In the genomic region with DNA sequence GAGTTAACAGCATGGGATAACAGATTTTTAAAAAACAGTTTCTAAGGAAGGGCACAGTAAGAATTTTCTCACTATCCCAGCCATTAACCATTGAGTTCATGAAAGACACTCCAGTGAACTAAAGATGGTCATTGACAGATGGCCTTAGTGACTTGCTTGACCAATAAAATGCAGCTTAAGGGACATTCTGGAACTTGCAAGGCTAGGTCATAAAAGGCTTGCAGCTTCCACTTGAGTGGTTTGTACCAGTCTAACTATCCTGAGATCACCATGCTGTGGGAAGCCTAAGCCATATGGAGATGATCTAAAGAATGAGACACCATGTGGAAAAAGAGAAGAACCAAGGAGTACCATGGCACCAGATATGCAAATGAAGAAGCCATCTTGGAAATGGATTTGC, we compare ENCODE assay signal across 30 cellular contexts. TPM values are rescaled to one million over a fixed set of nuclear protein-coding genes. Genes with fewer than 3 reads are reported as not detected.
"Had no signal": no experiment of that assay in that cellular context is flagged by ENCODE, and none has a peak within 500 bp of the region (broad histone marks: within the 10 kb centered on the region; RNA-seq: fewer than 3 reads in every experiment).

No MANE protein-coding gene starts in this region.

- H3K27ac ChIP-seq: ascending aorta, cardiac muscle cell, VCaP had no signal

- H3K4me3 ChIP-seq: ascending aorta, cardiac muscle cell had no signal

- H3K36me3 ChIP-seq: ascending aorta, cardiac muscle cell had no signal

- FAIRE-seq: bronchial epithelial cell, TTC549 had no signal

- H3K9me3 ChIP-seq: ascending aorta had no signal

- H3K27me3 ChIP-seq: ascending aorta, cardiac muscle cell had no signal

- DNase-seq: activated CD4-positive, alpha-beta memory T cell treated with anti-CD3 and anti-CD28 coated beads, Interleukin-2, amount 10 ng/mL, durations not matched to agents 7 days and 5 days; activated CD4-positive, alpha-beta T cell treated with anti-CD3 and anti-CD28 coated beads for 1 hour; activated CD4-positive, alpha-beta T cell treated with anti-CD3 and anti-CD28 coated beads for 36 hours; activated CD4-positive, alpha-beta T cell treated with anti-CD3 and anti-CD28 coated beads for 48 hours; activated CD4-positive, alpha-beta T cell treated with anti-CD3 and anti-CD28 coated beads, Interleukin-2, amount 10 ng/mL, durations not matched to agents 7 days and 5 days; activated CD4-positive, alpha-beta T cell treated with anti-CD3 and anti-CD28 coated beads, Interleukin-2, amount 50 U/mL, for 48 hours; activated CD4-positive, CD25-positive, alpha-beta regulatory T cell; activated CD8-positive, alpha-beta memory T cell treated with anti-CD3 and anti-CD28 coated beads for 24 hours; activated CD8-positive, alpha-beta memory T cell treated with anti-CD3 and anti-CD28 coated beads, Interleukin-2, amount 10 ng/mL, durations not matched to agents 7 days and 5 days; activated CD8-positive, alpha-beta memory T cell treated with anti-CD3 and anti-CD28 coated beads, Interleukin-2, amount 50 U/mL, for 48 hours; activated CD8-positive, alpha-beta T cell treated with anti-CD3 and anti-CD28 coated beads, Interleukin-2, amount 10 ng/mL, durations not matched to agents 7 days and 5 days; activated effector memory CD4-positive, alpha-beta T cell treated with Interleukin-2 at 50 U/mL for 16 hours; activated gamma-delta T cell; activated naive CD4-positive, alpha-beta T cell treated with anti-CD3 and anti-CD28 coated beads, Interleukin-2, amount 10 ng/mL, durations not matched to agents 7 days and 5 days; activated naive CD4-positive, alpha-beta T cell treated with Interleukin-2 at 50 U/mL for 16 hours; activated naive CD8-positive, alpha-beta T cell treated with anti-CD3 and anti-CD28 coated beads, Interleukin-2, amount 10 ng/mL, durations not matched to agents 7 days and 5 days; activated naive CD8-positive, alpha-beta T cell treated with anti-CD3 and anti-CD28 coated beads, Interleukin-2, amount 50 U/mL, for 24 hours; activated T-cell treated with anti-CD3 and anti-CD28 coated beads, Interleukin-2, amount 50 U/mL, for 24 hours; activated T-cell treated with anti-CD3 and anti-CD28 coated beads, Interleukin-2, amount 50 U/mL, for 48 hours; amygdala; anterior cingulate cortex; caudate nucleus; cerebellar nuclear complex; T-helper 2 cell; T-helper 9 cell had no signal

RNA-seq across cellular contexts. Expression of a gene that starts 51.5 kb away (rescaled TPM):
- total RNA-seq: ascending aorta had no signal
